Comparison of ENCODE assay signal across 18 cellular contexts in the genomic region with DNA sequence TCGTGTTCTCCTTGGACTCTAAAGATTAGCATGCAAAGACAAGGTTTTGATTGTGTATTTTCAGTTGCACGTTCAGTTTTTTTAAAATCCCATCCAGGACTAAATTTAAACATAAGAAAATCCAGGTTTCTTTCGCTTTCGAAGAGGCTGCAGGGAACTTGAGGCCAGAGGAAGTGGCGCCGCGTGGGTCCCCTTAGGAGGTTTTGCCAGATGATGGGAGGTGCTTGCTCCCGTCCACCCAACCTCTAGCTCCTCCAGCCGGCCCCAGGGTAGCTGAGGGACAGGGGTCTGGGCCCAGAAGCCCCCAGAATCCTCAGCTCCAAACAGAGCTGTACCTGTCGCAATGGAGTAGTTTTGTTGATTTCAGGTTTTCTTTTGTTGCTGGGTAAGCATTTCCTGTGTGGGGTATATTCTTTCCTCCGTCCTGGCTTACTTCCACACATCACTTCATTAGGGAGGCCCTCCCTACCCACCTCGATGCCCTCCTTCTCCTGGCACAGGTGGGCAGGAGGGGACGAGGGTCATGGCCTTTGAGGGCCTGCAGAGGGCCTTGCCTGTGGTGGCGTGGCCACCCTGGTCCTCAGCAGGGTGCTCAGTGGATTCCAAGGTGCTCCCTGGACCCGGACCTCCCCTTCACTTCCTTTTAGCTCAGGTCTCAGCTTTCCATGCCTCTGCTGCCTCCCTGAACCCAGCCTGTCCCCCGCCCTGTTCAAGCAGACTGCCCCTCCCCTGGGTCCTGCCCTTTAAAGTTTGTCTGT. TPM values are rescaled to one million over a fixed set of nuclear protein-coding genes. Genes with fewer than 3 reads are reported as not detected.
A peak's percentile ranks its signal among the peaks of the same experiment; 100 is the strongest.
DNase-seq lines count a peak whose midpoint lies in the region; ATAC-seq, FAIRE-seq and TF ChIP-seq lines count a peak whose summit lies in the region.
"Had no signal": no experiment of that assay in that cellular context is flagged by ENCODE, and none has a peak within 500 bp of the region (broad histone marks: within the 10 kb centered on the region; RNA-seq: fewer than 3 reads in every experiment).

No MANE protein-coding gene starts in this region.

- H3K9me3 Mint-ChIP-seq in activated CD8-positive, alpha-beta T cell treated with anti-CD3 and anti-CD28 coated beads, Interleukin-2, amount 10 ng/mL, durations not matched to agents 7 days and 5 days (ENCODE audit: insufficient read depth), result no peaks in the 10 kb centered on the region

- H3K9me3 ChIP-seq in BLaER1 (no peaks in the 10 kb centered on the region), lower lobe of right lung (no peaks in the 10 kb centered on the region), kidney (ENCODE audit: control insufficient read depth in 1 of 2, low read length in 2 of 2) (no peaks in the 10 kb centered on the region), esophagus muscularis mucosa (no peaks in the 10 kb centered on the region)
- H3K9me3 ChIP-seq: gastroesophageal sphincter had no signal

- H3K4me1 ChIP-seq in BLaER1, result peaks cover 13% of the 10 kb centered on the region
- no peaks in the 10 kb centered on the region for H3K4me1 ChIP-seq in lower lobe of right lung
- no peaks in the 10 kb centered on the region for H3K4me1 ChIP-seq in kidney (ENCODE audit: control insufficient read depth in 1 of 2, insufficient read depth in 1 of 2, low read depth in 1 of 2, low read length in 2 of 2)
- H3K4me1 ChIP-seq in esophagus muscularis mucosa, result no peaks in the 10 kb centered on the region
- H3K4me1 ChIP-seq: gastroesophageal sphincter had no signal

- H3K27ac ChIP-seq in BLaER1 (no peak overlapping the region), lower lobe of right lung (no peak overlapping the region), kidney (ENCODE audit: low read depth in 2 of 2, low read length in 2 of 2) (no peak overlapping the region), esophagus muscularis mucosa (replicated peaks in 1 of 4) (no peak overlapping the region)
- H3K27ac ChIP-seq: gastroesophageal sphincter, KMS-11 had no signal

- H3K4me3 ChIP-seq in BLaER1 (no peak overlapping the region), lower lobe of right lung (no peak overlapping the region), kidney (ENCODE audit: low read length in 2 of 2) (no peak overlapping the region), esophagus muscularis mucosa (no peak overlapping the region)
- H3K4me3 ChIP-seq: gastroesophageal sphincter had no signal

- 81% methylated on average over 14 of the region's 16 CpGs for WGBS in esophagus muscularis mucosa

- H3K4me3 Mint-ChIP-seq in activated CD8-positive, alpha-beta T cell treated with anti-CD3 and anti-CD28 coated beads, Interleukin-2, amount 10 ng/mL, durations not matched to agents 7 days and 5 days, result peak overlapping the region; percentile 61

- peak; percentile 58 for DNase-seq in GM12891 (ENCODE audit: insufficient read length, low spot score)
- DNase-seq in activated CD8-positive, alpha-beta T cell treated with anti-CD3 and anti-CD28 coated beads, Interleukin-2, amount 10 ng/mL, durations not matched to agents 7 days and 5 days, result no peak
- peak; percentile 53 for DNase-seq in lower lobe of right lung
- DNase-seq in DMS79 treated with DMSO at 0.1 percent for 48 hours (lab: John Stamatoyannopoulos, UW), result no peak
- DNase-seq in kidney, result no peak
- DNase-seq in esophagus muscularis mucosa (ENCODE audit: extremely low spot score), result no peak
- DNase-seq: C1 segment of cervical spinal cord; effector memory CD4-positive, alpha-beta T cell; EL; NCI-H1694; NCI-H526; stimulated activated naive CD4-positive, alpha-beta T cell had no signal

- no peaks in the 10 kb centered on the region for H3K36me3 Mint-ChIP-seq in activated CD8-positive, alpha-beta T cell treated with anti-CD3 and anti-CD28 coated beads, Interleukin-2, amount 10 ng/mL, durations not matched to agents 7 days and 5 days (ENCODE audit: low read depth)

- intact Hi-C loops in lower lobe of right lung (cut with DNase I), result no loop called here
- intact Hi-C loops in kidney (cut with DNase I), result no loop called here
- intact Hi-C loops in esophagus muscularis mucosa (cut with DNase I), result no loop called here

- peak; percentile 62 for ATAC-seq in activated CD8-positive, alpha-beta T cell treated with anti-CD3 and anti-CD28 coated beads, Interleukin-2, amount 10 ng/mL, durations not matched to agents 7 days and 5 days
- peak; percentile 16 to 49 for ATAC-seq in lower lobe of right lung
- no peak for ATAC-seq in GM21528 (IDR thresholded peaks at IDR 0.05; ENCODE audit: low FRiP score, unreplicated experiment)
- ATAC-seq: gastroesophageal sphincter had no signal

- FAIRE-seq in GM12891 (lab: Jason Lieb, UNC) (peak; percentile 28), kidney (lab: Jason Lieb, UNC) (no peak)
- FAIRE-seq: H54 had no signal

- H3K36me3 ChIP-seq in BLaER1 (no peaks in the 10 kb centered on the region), lower lobe of right lung (no peaks in the 10 kb centered on the region), kidney (ENCODE audit: control insufficient read depth in 1 of 2, insufficient read depth in 2 of 2, low read length in 2 of 2) (peaks cover 0 to 6% of the 10 kb centered on the region in 2 donors), esophagus muscularis mucosa (peaks cover 0 to 11% (median 2%) of the 10 kb centered on the region in 4 donors)

- peaks cover 15% of the 10 kb centered on the region for H3K4me1 Mint-ChIP-seq in activated CD8-positive, alpha-beta T cell treated with anti-CD3 and anti-CD28 coated beads, Interleukin-2, amount 10 ng/mL, durations not matched to agents 7 days and 5 days (ENCODE audit: low read depth)

- H3K27me3 ChIP-seq in BLaER1 (peaks cover 26% of the 10 kb centered on the region), lower lobe of right lung (ENCODE audit: low read depth) (no peaks in the 10 kb centered on the region), esophagus muscularis mucosa (no peaks in the 10 kb centered on the region)
- H3K27me3 ChIP-seq: gastroesophageal sphincter had no signal

- no peak for TF ChIP-seq EP300 in esophagus muscularis mucosa (IDR thresholded peaks at IDR 0.05)

- H3K9ac ChIP-seq in BLaER1 (no peak overlapping the region), kidney (ENCODE audit: low read length in 2 of 2) (no peak overlapping the region)
- H3K9ac ChIP-seq: KMS-11 had no signal

- CTCF ChIA-PET in activated CD8-positive, alpha-beta T cell treated with anti-CD3 and anti-CD28 coated beads, Interleukin-2, amount 10 ng/mL, durations not matched to agents 7 days and 5 days (lab: Charles Lee), result interaction anchor here (1.3 kb wide), 2 partner anchors 91 to 247 kb away, joined by 3 read pairs; no protein-coding TSS in a partner anchor

- POLR2A ChIA-PET in activated CD8-positive, alpha-beta T cell treated with anti-CD3 and anti-CD28 coated beads, Interleukin-2, amount 10 ng/mL, durations not matched to agents 7 days and 5 days (lab: Charles Lee), result no interaction called here

- peak overlapping the region; percentile 50 for H3K4me2 ChIP-seq in BLaER1
- H3K4me2 ChIP-seq: KMS-11 had no signal

- TF ChIP-seq POLR2A in GM12891 (IDR thresholded peaks at IDR 0.05; ENCODE audit: low read depth, low read length), result no peak
- TF ChIP-seq POLR2A in esophagus muscularis mucosa (IDR thresholded peaks at IDR 0.05; ENCODE audit: low read depth), result no peak

- H4K20me1 ChIP-seq in BLaER1, result no peaks in the 10 kb centered on the region

- peak overlapping the region; percentile 91 for H3K27ac Mint-ChIP-seq in activated CD8-positive, alpha-beta T cell treated with anti-CD3 and anti-CD28 coated beads, Interleukin-2, amount 10 ng/mL, durations not matched to agents 7 days and 5 days

- H3K27me3 Mint-ChIP-seq in activated CD8-positive, alpha-beta T cell treated with anti-CD3 and anti-CD28 coated beads, Interleukin-2, amount 10 ng/mL, durations not matched to agents 7 days and 5 days (ENCODE audit: low read depth), result no peaks in the 10 kb centered on the region

- TF ChIP-seq CTCF in lower lobe of right lung (IDR thresholded peaks at IDR 0.05), result no peak
- TF ChIP-seq CTCF in kidney (IDR thresholded peaks at IDR 0.05; ENCODE audit: borderline replicate concordance, extremely low read depth, insufficient read depth), result no peak
- TF ChIP-seq CTCF in esophagus muscularis mucosa (IDR thresholded peaks at IDR 0.05), result no peak

TF ChIP-seq in GM12891, 5 proteins besides CTCF, POLR2A, EP300 and RAD21:
- TF ChIP-seq TAF1 (IDR thresholded peaks at IDR 0.05; ENCODE audit: low read depth, low read length) (no peak), SPI1 (IDR thresholded peaks at IDR 0.05; ENCODE audit: low read depth, low read length) (peak; percentile 49; the same call in 1 of the 2 replicates)

RNA-seq across cellular contexts. Expression of a gene that starts 32.6 kb away (rescaled TPM):
- polyA plus RNA-seq in GM12891 (2012; ENCODE audit: low read depth, missing spikeins), result 9.8 TPM
- total RNA-seq in activated CD8-positive, alpha-beta T cell treated with anti-CD3 and anti-CD28 coated beads, Interleukin-2, amount 10 ng/mL, durations not matched to agents 7 days and 5 days, result 10 to 100 TPM; 24.7 to 25.7 TPM
- total RNA-seq in lower lobe of right lung, result 17.8 TPM
- 16.6 TPM for total RNA-seq in kidney
- 52.5 TPM for polyA plus RNA-seq in kidney (ENCODE audit: insufficient read depth, low read depth, low replicate concordance)
- 10 to 100 TPM; 10.8 to 20.9 (median 15.7) TPM for total RNA-seq in esophagus muscularis mucosa

RNA-seq across cellular contexts. Expression of a gene that starts 44.4 kb away (rescaled TPM):
- polyA plus RNA-seq in GM12891 (2012; ENCODE audit: low read depth, missing spikeins), result not detected
- total RNA-seq in activated CD8-positive, alpha-beta T cell treated with anti-CD3 and anti-CD28 coated beads, Interleukin-2, amount 10 ng/mL, durations not matched to agents 7 days and 5 days, result not detected
- total RNA-seq in lower lobe of right lung (not detected), kidney (not detected), esophagus muscularis mucosa (not detected)
- not detected for polyA plus RNA-seq in kidney (ENCODE audit: insufficient read depth, low read depth, low replicate concordance)
- total RNA-seq: kidney epithelial cell had no signal

Comparison
In these comparisons a context has a peak if more than half of its experiments do, and no peak if none do; other contexts are left out.
1. DNase-seq: peak in GM12891 (single experiment) and lower lobe of right lung (single experiment); none in activated CD8-positive, alpha-beta T cell treated with anti-CD3 and anti-CD28 coated beads, Interleukin-2, amount 10 ng/mL, durations not matched to agents 7 days and 5 days (single experiment), DMS79 treated with DMSO at 0.1 percent for 48 hours (single experiment), kidney (single experiment) and esophagus muscularis mucosa (single experiment).